In the genomic region with DNA sequence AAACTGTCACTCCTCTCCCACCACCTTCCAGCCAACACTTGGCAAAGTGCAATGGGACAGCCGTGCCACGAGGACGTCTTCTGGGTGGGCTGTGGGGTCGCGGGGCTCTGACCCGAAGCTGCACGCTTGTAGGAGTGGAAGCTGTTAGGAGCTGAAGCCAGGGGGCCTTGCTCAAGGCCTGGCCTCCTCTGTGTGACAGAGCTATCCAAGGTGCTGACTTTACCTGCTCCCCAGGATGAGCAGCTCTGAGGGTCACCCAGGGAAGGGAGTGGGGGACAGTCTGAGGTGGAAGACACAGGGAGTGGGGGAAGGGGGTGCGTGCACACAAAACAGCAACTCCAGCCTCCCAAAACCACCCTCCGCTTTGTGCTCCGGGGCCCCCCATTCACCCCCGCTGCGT, we compare ENCODE assay signal across 1 cellular context.
TF ChIP-seq lines count a peak whose summit lies in the region.

No MANE protein-coding gene starts in this region.

TF ChIP-seq in HepG2, 621 proteins besides CTCF, POLR2A, EP300 and RAD21 (continued from another document and continues in another):
- TF ChIP-seq ZNF276 (CRISPR knock-in tag; IDR thresholded peaks at IDR 0.05; ENCODE audit: low read depth) (no peak), SNAI1 (CRISPR knock-in tag; IDR thresholded peaks at IDR 0.05; ENCODE audit: borderline replicate concordance) (no peak), JDP2 (CRISPR knock-in tag; IDR thresholded peaks at IDR 0.05; ENCODE audit: borderline replicate concordance) (no peak), ZNF441 (CRISPR knock-in tag; IDR thresholded peaks at IDR 0.05; ENCODE audit: borderline replicate concordance) (peak; percentile 30; the same call in 1 of the 2 replicates), ZNF460 (CRISPR knock-in tag; IDR thresholded peaks at IDR 0.05; ENCODE audit: borderline replicate concordance) (no peak), ZNF12 (CRISPR knock-in tag; IDR thresholded peaks at IDR 0.05) (no peak), AKAP8 (CRISPR knock-in tag; IDR thresholded peaks at IDR 0.05) (no peak), MIER2 (CRISPR knock-in tag; IDR thresholded peaks at IDR 0.05) (peak; percentile 98), TBX3 (IDR thresholded peaks at IDR 0.05; ENCODE audit: borderline replicate concordance) (no peak), EEA1 (CRISPR knock-in tag; IDR thresholded peaks at IDR 0.05; ENCODE audit: borderline replicate concordance) (peak; percentile 33; the same call in 1 of the 2 replicates), MAFG (CRISPR knock-in tag; IDR thresholded peaks at IDR 0.05) (no peak), HOXA5 (CRISPR knock-in tag; IDR thresholded peaks at IDR 0.05) (no peak), MTF1 (CRISPR knock-in tag; IDR thresholded peaks at IDR 0.05) (no peak), ZKSCAN8 (CRISPR knock-in tag; IDR thresholded peaks at IDR 0.05; ENCODE audit: borderline replicate concordance) (no peak), SUZ12 (IDR thresholded peaks at IDR 0.05; ENCODE audit: low read depth, low read length) (no peak), AGO2 (optimal IDR thresholded peaks at IDR 0.05; ENCODE audit: low read depth, low read length) (no peak), NFKB2 (CRISPR knock-in tag; IDR thresholded peaks at IDR 0.05; ENCODE audit: borderline replicate concordance) (no peak), KLF15 (CRISPR knock-in tag; IDR thresholded peaks at IDR 0.05; ENCODE audit: borderline replicate concordance) (no peak), TEF (CRISPR knock-in tag; IDR thresholded peaks at IDR 0.05) (no peak), NR2F1 (CRISPR knock-in tag; IDR thresholded peaks at IDR 0.05) (no peak), ISL2 (CRISPR knock-in tag; IDR thresholded peaks at IDR 0.05) (no peak), ATF2 (CRISPR knock-in tag; IDR thresholded peaks at IDR 0.05) (peak; percentile 47; the same call in 1 of the 2 replicates), HOXA7 (CRISPR knock-in tag; IDR thresholded peaks at IDR 0.05) (no peak), RARG (CRISPR knock-in tag; IDR thresholded peaks at IDR 0.05; ENCODE audit: low read depth) (no peak), ZFP91 (CRISPR knock-in tag; IDR thresholded peaks at IDR 0.05; ENCODE audit: borderline replicate concordance) (no peak), WIZ (CRISPR knock-in tag; IDR thresholded peaks at IDR 0.05) (peak; percentile 92; the same call in 1 of the 2 replicates), ZBTB20 (CRISPR knock-in tag; IDR thresholded peaks at IDR 0.05; ENCODE audit: borderline replicate concordance, low read depth) (peak; percentile 39; the same call in 1 of the 2 replicates), MXD3 (CRISPR knock-in tag; IDR thresholded peaks at IDR 0.05) (peak; percentile 61; the same call in 1 of the 2 replicates), ATM (IDR thresholded peaks at IDR 0.05; ENCODE audit: borderline replicate concordance) (no peak), BHLHE40 (IDR thresholded peaks at IDR 0.05; ENCODE audit: low read length) (no peak)
- TF ChIP-seq, protein P1, sequence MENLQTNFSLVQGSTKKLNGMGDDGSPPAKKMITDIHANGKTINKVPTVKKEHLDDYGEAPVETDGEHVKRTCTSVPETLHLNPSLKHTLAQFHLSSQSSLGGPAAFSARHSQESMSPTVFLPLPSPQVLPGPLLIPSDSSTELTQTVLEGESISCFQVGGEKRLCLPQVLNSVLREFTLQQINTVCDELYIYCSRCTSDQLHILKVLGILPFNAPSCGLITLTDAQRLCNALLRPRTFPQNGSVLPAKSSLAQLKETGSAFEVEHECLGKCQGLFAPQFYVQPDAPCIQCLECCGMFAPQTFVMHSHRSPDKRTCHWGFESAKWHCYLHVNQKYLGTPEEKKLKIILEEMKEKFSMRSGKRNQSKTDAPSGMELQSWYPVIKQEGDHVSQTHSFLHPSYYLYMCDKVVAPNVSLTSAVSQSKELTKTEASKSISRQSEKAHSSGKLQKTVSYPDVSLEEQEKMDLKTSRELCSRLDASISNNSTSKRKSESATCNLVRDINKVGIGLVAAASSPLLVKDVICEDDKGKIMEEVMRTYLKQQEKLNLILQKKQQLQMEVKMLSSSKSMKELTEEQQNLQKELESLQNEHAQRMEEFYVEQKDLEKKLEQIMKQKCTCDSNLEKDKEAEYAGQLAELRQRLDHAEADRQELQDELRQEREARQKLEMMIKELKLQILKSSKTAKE (CRISPR knock-in tag; IDR thresholded peaks at IDR 0.05; ENCODE audit: borderline replicate concordance): no peak
- TF ChIP-seq, protein P2, sequence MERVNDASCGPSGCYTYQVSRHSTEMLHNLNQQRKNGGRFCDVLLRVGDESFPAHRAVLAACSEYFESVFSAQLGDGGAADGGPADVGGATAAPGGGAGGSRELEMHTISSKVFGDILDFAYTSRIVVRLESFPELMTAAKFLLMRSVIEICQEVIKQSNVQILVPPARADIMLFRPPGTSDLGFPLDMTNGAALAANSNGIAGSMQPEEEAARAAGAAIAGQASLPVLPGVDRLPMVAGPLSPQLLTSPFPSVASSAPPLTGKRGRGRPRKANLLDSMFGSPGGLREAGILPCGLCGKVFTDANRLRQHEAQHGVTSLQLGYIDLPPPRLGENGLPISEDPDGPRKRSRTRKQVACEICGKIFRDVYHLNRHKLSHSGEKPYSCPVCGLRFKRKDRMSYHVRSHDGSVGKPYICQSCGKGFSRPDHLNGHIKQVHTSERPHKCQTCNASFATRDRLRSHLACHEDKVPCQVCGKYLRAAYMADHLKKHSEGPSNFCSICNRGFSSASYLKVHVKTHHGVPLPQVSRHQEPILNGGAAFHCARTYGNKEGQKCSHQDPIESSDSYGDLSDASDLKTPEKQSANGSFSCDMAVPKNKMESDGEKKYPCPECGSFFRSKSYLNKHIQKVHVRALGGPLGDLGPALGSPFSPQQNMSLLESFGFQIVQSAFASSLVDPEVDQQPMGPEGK (CRISPR knock-in tag; IDR thresholded peaks at IDR 0.05): peak; percentile 44; the same call in 1 of the 2 replicates
- TF ChIP-seq, protein P3, sequence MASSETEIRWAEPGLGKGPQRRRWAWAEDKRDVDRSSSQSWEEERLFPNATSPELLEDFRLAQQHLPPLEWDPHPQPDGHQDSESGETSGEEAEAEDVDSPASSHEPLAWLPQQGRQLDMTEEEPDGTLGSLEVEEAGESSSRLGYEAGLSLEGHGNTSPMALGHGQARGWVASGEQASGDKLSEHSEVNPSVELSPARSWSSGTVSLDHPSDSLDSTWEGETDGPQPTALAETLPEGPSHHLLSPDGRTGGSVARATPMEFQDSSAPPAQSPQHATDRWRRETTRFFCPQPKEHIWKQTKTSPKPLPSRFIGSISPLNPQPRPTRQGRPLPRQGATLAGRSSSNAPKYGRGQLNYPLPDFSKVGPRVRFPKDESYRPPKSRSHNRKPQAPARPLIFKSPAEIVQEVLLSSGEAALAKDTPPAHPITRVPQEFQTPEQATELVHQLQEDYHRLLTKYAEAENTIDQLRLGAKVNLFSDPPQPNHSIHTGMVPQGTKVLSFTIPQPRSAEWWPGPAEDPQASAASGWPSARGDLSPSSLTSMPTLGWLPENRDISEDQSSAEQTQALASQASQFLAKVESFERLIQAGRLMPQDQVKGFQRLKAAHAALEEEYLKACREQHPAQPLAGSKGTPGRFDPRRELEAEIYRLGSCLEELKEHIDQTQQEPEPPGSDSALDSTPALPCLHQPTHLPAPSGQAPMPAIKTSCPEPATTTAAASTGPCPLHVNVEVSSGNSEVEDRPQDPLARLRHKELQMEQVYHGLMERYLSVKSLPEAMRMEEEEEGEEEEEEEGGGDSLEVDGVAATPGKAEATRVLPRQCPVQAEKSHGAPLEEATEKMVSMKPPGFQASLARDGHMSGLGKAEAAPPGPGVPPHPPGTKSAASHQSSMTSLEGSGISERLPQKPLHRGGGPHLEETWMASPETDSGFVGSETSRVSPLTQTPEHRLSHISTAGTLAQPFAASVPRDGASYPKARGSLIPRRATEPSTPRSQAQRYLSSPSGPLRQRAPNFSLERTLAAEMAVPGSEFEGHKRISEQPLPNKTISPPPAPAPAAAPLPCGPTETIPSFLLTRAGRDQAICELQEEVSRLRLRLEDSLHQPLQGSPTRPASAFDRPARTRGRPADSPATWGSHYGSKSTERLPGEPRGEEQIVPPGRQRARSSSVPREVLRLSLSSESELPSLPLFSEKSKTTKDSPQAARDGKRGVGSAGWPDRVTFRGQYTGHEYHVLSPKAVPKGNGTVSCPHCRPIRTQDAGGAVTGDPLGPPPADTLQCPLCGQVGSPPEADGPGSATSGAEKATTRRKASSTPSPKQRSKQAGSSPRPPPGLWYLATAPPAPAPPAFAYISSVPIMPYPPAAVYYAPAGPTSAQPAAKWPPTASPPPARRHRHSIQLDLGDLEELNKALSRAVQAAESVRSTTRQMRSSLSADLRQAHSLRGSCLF (CRISPR knock-in tag; IDR thresholded peaks at IDR 0.05; ENCODE audit: borderline replicate concordance): no peak
- TF ChIP-seq, protein P4, sequence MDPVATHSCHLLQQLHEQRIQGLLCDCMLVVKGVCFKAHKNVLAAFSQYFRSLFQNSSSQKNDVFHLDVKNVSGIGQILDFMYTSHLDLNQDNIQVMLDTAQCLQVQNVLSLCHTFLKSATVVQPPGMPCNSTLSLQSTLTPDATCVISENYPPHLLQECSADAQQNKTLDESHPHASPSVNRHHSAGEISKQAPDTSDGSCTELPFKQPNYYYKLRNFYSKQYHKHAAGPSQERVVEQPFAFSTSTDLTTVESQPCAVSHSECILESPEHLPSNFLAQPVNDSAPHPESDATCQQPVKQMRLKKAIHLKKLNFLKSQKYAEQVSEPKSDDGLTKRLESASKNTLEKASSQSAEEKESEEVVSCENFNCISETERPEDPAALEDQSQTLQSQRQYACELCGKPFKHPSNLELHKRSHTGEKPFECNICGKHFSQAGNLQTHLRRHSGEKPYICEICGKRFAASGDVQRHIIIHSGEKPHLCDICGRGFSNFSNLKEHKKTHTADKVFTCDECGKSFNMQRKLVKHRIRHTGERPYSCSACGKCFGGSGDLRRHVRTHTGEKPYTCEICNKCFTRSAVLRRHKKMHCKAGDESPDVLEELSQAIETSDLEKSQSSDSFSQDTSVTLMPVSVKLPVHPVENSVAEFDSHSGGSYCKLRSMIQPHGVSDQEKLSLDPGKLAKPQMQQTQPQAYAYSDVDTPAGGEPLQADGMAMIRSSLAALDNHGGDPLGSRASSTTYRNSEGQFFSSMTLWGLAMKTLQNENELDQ (CRISPR knock-in tag; IDR thresholded peaks at IDR 0.05; ENCODE audit: borderline replicate concordance): peak; percentile 87; the same call in 1 of the 2 replicates
- TF ChIP-seq, protein P5, sequence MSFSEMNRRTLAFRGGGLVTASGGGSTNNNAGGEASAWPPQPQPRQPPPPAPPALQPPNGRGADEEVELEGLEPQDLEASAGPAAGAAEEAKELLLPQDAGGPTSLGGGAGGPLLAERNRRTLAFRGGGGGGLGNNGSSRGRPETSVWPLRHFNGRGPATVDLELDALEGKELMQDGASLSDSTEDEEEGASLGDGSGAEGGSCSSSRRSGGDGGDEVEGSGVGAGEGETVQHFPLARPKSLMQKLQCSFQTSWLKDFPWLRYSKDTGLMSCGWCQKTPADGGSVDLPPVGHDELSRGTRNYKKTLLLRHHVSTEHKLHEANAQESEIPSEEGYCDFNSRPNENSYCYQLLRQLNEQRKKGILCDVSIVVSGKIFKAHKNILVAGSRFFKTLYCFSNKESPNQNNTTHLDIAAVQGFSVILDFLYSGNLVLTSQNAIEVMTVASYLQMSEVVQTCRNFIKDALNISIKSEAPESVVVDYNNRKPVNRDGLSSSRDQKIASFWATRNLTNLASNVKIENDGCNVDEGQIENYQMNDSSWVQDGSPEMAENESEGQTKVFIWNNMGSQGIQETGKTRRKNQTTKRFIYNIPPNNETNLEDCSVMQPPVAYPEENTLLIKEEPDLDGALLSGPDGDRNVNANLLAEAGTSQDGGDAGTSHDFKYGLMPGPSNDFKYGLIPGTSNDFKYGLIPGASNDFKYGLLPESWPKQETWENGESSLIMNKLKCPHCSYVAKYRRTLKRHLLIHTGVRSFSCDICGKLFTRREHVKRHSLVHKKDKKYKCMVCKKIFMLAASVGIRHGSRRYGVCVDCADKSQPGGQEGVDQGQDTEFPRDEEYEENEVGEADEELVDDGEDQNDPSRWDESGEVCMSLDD (CRISPR knock-in tag; IDR thresholded peaks at IDR 0.05; ENCODE audit: borderline replicate concordance): no peak
